Comparison of ENCODE assay signal across 21 cellular contexts in the genomic region with DNA sequence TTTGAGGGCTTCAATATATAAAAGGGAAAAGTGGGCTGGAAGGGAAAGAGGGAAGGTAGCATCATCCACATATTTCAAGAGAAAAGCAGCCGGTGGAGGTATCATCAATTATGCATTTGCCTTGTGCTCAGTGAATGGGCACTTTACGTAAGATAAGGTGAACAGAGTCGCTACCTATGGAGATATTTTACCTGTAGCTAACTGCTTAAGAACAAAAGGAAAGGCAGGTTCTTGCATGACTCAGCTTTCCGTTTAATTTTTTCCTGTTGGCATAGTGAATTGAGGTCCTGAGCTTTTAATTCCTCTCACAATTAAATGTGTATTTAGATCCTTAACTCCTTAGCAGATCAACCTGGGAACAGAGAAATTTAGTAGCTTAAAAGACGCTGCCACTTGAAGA. TPM values are rescaled to one million over a fixed set of nuclear protein-coding genes. Genes with fewer than 3 reads are reported as not detected.
"Had no signal": no experiment of that assay in that cellular context is flagged by ENCODE, and none has a peak within 500 bp of the region (broad histone marks: within the 10 kb centered on the region; RNA-seq: fewer than 3 reads in every experiment).

No MANE protein-coding gene starts in this region.

- H3K27me3 ChIP-seq: ascending aorta, left lung, spleen, testis, vagina had no signal

- ATAC-seq: activated naive CD4-positive, alpha-beta T cell treated with anti-CD3 and anti-CD28 coated beads, Interleukin-2, amount 50 U/mL, for 72 hours; activated T-helper 17 cell treated with anti-CD3 and anti-CD28 coated beads, Interleukin-2, amount 50 U/mL, for 72 hours; left lung; naive thymus-derived CD8-positive, alpha-beta T cell had no signal

- H3K36me3 ChIP-seq: ascending aorta, left lung, spleen, vagina, WERI-Rb-1 had no signal

- H3K4me1 ChIP-seq: ascending aorta, left lung, spleen, testis, vagina had no signal

- DNase-seq: activated CD4-positive, CD25-positive, alpha-beta regulatory T cell treated with anti-CD3 and anti-CD28 coated beads, Interleukin-2, amount 50 U/mL, for 72 hours; activated T-cell treated with anti-CD3 and anti-CD28 coated beads, Interleukin-2, amount 50 U/mL, for 24 hours; cerebellar nuclear complex; cortex of kidney; endodermal cell; foreskin fibroblast; immature natural killer cell; kidney glomerular epithelial cell; left lung; naive thymus-derived CD8-positive, alpha-beta T cell; retina; spleen; stimulated activated CD4-positive, alpha-beta T cell treated with anti-CD3 and anti-CD28 coated beads, Interleukin-4, amount 100 ng/mL, for 1 hour; stimulated activated naive CD4-positive, alpha-beta T cell; testis; WERI-Rb-1 had no signal

- H3K4me3 ChIP-seq: ascending aorta, left lung, lung, spleen, testis, vagina had no signal

- H3K9me3 ChIP-seq: ascending aorta, testis, vagina had no signal

- H3K27ac ChIP-seq: ascending aorta, left lung, spleen, testis, vagina, WERI-Rb-1 had no signal

RNA-seq across cellular contexts. Expression of a gene that starts 25.5 kb away (rescaled TPM):
- total RNA-seq: activated naive CD4-positive, alpha-beta T cell treated with anti-CD3 and anti-CD28 coated beads, Interleukin-2, amount 50 U/mL, for 72 hours; activated T-helper 17 cell treated with anti-CD3 and anti-CD28 coated beads, Interleukin-2, amount 50 U/mL, for 72 hours; naive thymus-derived CD8-positive, alpha-beta T cell had no signal
- polyA plus RNA-seq: immature natural killer cell had no signal
